8 cellular contexts compared by ENCODE assay signal in genomic region chr17:61837175-61838051, GRCh38. TPM values are rescaled to one million over a fixed set of nuclear protein-coding genes. Genes with fewer than 3 reads are reported as not detected.
DNase-seq lines count a peak whose midpoint lies in the region; ATAC-seq and TF ChIP-seq lines count a peak whose summit lies in the region.

No MANE protein-coding gene starts in this region.

- no peaks in the 10 kb centered on the region for H3K9me3 Mint-ChIP-seq in T-helper 2 cell treated with Interferon-gamma antibody and Interleukin-4, amounts not matched to agents 5 μg/mL and 100 μg/mL, for 36 hours

- intact Hi-C loops in breast epithelium (cut with DNase I; ENCODE audit: low total_unique reads): no loop called here

- peak in 4 of 5 experiments; percentile 12 to 62 (median 28) for DNase-seq in T-helper 2 cell
- DNase-seq in T-helper 2 cell treated with Interferon-gamma antibody and Interleukin-4, amounts not matched to agents 5 μg/mL and 100 μg/mL, for 36 hours (ENCODE audit: low spot score): no peak
- peak; percentile 38 for DNase-seq in NCI-H1105 treated with DMSO at 0.1 percent for 48 hours (lab: John Stamatoyannopoulos, UW)
- DNase-seq in T-helper 9 cell: peak; percentile 38
- DNase-seq in breast epithelium (ENCODE audit: low spot score in 2 of 2): no peak
- peak; percentile 60 for DNase-seq in kidney tubule cell (ENCODE audit: low spot score)
- peak in 2 of 3 donors; percentile 1 to 41 for DNase-seq in stimulated activated CD4-positive, alpha-beta T cell treated with anti-CD3 and anti-CD28 coated beads, TNF-alpha, amount 100 ng/mL, for 1 hour (ENCODE audit: low read depth in 3 of 3, low spot score in 1 of 3)

- H3K4me1 Mint-ChIP-seq in T-helper 2 cell treated with Interferon-gamma antibody and Interleukin-4, amounts not matched to agents 5 μg/mL and 100 μg/mL, for 36 hours (ENCODE audit: low read depth): peaks cover 2% of the 10 kb centered on the region

- no peaks in the 10 kb centered on the region for H3K9me3 ChIP-seq in breast epithelium

- ATAC-seq in GM21619 (IDR thresholded peaks at IDR 0.05; ENCODE audit: unreplicated experiment): no peak

- no peaks in the 10 kb centered on the region for H3K27me3 ChIP-seq in breast epithelium

- peaks cover 20% of the 10 kb centered on the region for H3K36me3 Mint-ChIP-seq in T-helper 2 cell treated with Interferon-gamma antibody and Interleukin-4, amounts not matched to agents 5 μg/mL and 100 μg/mL, for 36 hours (ENCODE audit: low read depth)

- no peaks in the 10 kb centered on the region for H3K36me3 ChIP-seq in breast epithelium

- no peaks in the 10 kb centered on the region for H3K4me1 ChIP-seq in breast epithelium

- no peak overlapping the region for H3K4me3 ChIP-seq in breast epithelium

- no peak overlapping the region for H3K27ac ChIP-seq in breast epithelium

- TF ChIP-seq CTCF in breast epithelium (IDR thresholded peaks at IDR 0.05): peak; percentile 42 to 80 (median 64)

- H3K4me3 Mint-ChIP-seq in T-helper 2 cell treated with Interferon-gamma antibody and Interleukin-4, amounts not matched to agents 5 μg/mL and 100 μg/mL, for 36 hours: no peak overlapping the region

- TF ChIP-seq POLR2A in breast epithelium (IDR thresholded peaks at IDR 0.05): no peak

- no peaks in the 10 kb centered on the region for H3K27me3 Mint-ChIP-seq in T-helper 2 cell treated with Interferon-gamma antibody and Interleukin-4, amounts not matched to agents 5 μg/mL and 100 μg/mL, for 36 hours (ENCODE audit: low read depth)

- no peak overlapping the region for H3K27ac Mint-ChIP-seq in T-helper 2 cell treated with Interferon-gamma antibody and Interleukin-4, amounts not matched to agents 5 μg/mL and 100 μg/mL, for 36 hours

RNA-seq across cellular contexts. Expression of gene BRIP1, which starts 25.9 kb away (rescaled TPM):
- total RNA-seq in breast epithelium: 1 to 10 TPM in 1 of 3 donors, under 1 TPM in 2; 0.33 to 1.0 (median 0.48) TPM

Comparison
In these comparisons a context has a peak if more than half of its experiments do, and no peak if none do; other contexts are left out.
1. DNase-seq: peak in T-helper 2 cell (4 of 5), NCI-H1105 treated with DMSO at 0.1 percent for 48 hours (single experiment), T-helper 9 cell (single experiment), kidney tubule cell (single experiment) and stimulated activated CD4-positive, alpha-beta T cell treated with anti-CD3 and anti-CD28 coated beads, TNF-alpha, amount 100 ng/mL, for 1 hour (2 of 3); none in T-helper 2 cell treated with Interferon-gamma antibody and Interleukin-4, amounts not matched to agents 5 μg/mL and 100 μg/mL, for 36 hours (single experiment) and breast epithelium (0 of 2).